12 cellular contexts compared by ENCODE assay signal in genomic region chr22:41481925-41482318, GRCh38. TPM values are rescaled to one million over a fixed set of nuclear protein-coding genes. Genes with fewer than 3 reads are reported as not detected.
DNase-seq lines count a peak whose midpoint lies in the region; ATAC-seq, FAIRE-seq and TF ChIP-seq lines count a peak whose summit lies in the region.
"Had no signal": no experiment of that assay in that cellular context is flagged by ENCODE, and none has a peak within 500 bp of the region (broad histone marks: within the 10 kb centered on the region; RNA-seq: fewer than 3 reads in every experiment).

No MANE protein-coding gene starts in this region.

- TF ChIP-seq RAD21 in GM12878 (IDR thresholded peaks at IDR 0.05; ENCODE audit: insufficient read depth, low read depth, low read length), result no peak

- no peak overlapping the region for H2BK12ac ChIP-seq in mesenchymal stem cell (ENCODE audit: low read length in 2 of 2)

- no peak overlapping the region; the same call in 1 of the 2 replicates for H3K27ac ChIP-seq in HUES6 (ENCODE audit: low read depth, low read length)
- peak overlapping the region; percentile 23; the same call in 1 of the 2 replicates for H3K27ac ChIP-seq in GM12878 (ENCODE audit: control insufficient read depth, insufficient read depth)
- no peak overlapping the region for H3K27ac ChIP-seq in mesenchymal stem cell (ENCODE audit: low read length, poor library complexity, severe bottlenecking)
- H3K27ac ChIP-seq in stomach smooth muscle (ENCODE audit: low read length), result peak overlapping the region; percentile 87

- H3K79me1 ChIP-seq in mesenchymal stem cell (replicated peaks; ENCODE audit: low read length, poor library complexity, severe bottlenecking), result peaks cover 37% of the 10 kb centered on the region

- H3K4me1 ChIP-seq in HUES6 (ENCODE audit: control insufficient read depth, insufficient read depth, low read length) (peaks cover 39% of the 10 kb centered on the region), GM12878 (ENCODE audit: control insufficient read depth, insufficient read depth, low read length) (peaks cover 53% of the 10 kb centered on the region), mesenchymal stem cell (ENCODE audit: control insufficient read depth, insufficient read depth, low read depth, low read length) (peaks cover 21% of the 10 kb centered on the region), stomach smooth muscle (ENCODE audit: control insufficient read depth, insufficient read depth, low read length) (peaks cover 56% of the 10 kb centered on the region)

- no TSS peak for BruUV-seq in GM12878 (replicated peaks; lab: Mats Ljungman, UMichigan)

- H4K91ac ChIP-seq in mesenchymal stem cell (ENCODE audit: low read length), result no peak overlapping the region

- no peak for TF ChIP-seq CTCF in GM12878 (IDR thresholded peaks at IDR 0.05 in 2 of 3, conservative IDR thresholded peaks at IDR 0.05 in 1 of 3; ENCODE audit: control insufficient read depth in 2 of 3, extremely low read depth in 1 of 3, insufficient read depth in 1 of 3, low read depth in 3 of 3, low read length in 3 of 3)

- POLR2A ChIA-PET in GM12878 (lab: Charles Lee), result interaction anchor here (1.9 to 9.0 kb wide), 3 partner anchors 11 to 34 kb away, joined by 5 to 122 read pairs (median 10); partner anchors contain the start of genes ACO2, PHF5A and TOB2

- H2AK5ac ChIP-seq in mesenchymal stem cell (ENCODE audit: low read length, severe bottlenecking), result no peak overlapping the region

- peak overlapping the region in 1 of 2 experiments; percentile 66 for H3K14ac ChIP-seq in mesenchymal stem cell (ENCODE audit: low read length in 2 of 2)

- SMC1A ChIA-PET in GM12878 (lab: Charles Lee; ENCODE audit: uncharacterized antibody, unreplicated experiment), result interaction anchor here (1.0 to 6.5 kb wide), 5 partner anchors 10 to 72 kb away, joined by 3 to 59 read pairs (median 4); partner anchors contain the start of genes ACO2 and PHF5A

- in situ Hi-C loops in GM12878 (cut with MboI), result no loop called here

- H3K27me3 Mint-ChIP-seq in stimulated activated naive CD8-positive, alpha-beta T cell treated with anti-CD3 and anti-CD28 coated beads, Interleukin-15, amount 100 ng/mL, for 72 hours, result no peaks in the 10 kb centered on the region
- H3K27me3 Mint-ChIP-seq: CD4-positive, alpha-beta T cell had no signal

- H2AFZ ChIP-seq in GM12878 (ENCODE audit: control insufficient read depth, low read depth, low read length) (no peak overlapping the region), mesenchymal stem cell (ENCODE audit: low read depth, low read length) (no peak overlapping the region)

- H3K4me2 ChIP-seq in GM12878 (ENCODE audit: control insufficient read depth, insufficient read depth) (peak overlapping the region; percentile 26; the same call in 1 of the 2 replicates), mesenchymal stem cell (ENCODE audit: low read length, poor library complexity, severe bottlenecking) (no peak overlapping the region)

- intact Hi-C loops in GM12878 (cut with micrococcal nuclease; ENCODE audit: unreplicated experiment), result no loop called here

- H3K4me3 Mint-ChIP-seq in stimulated activated naive CD8-positive, alpha-beta T cell treated with anti-CD3 and anti-CD28 coated beads, Interleukin-15, amount 100 ng/mL, for 72 hours, result no peak overlapping the region
- H3K4me3 Mint-ChIP-seq: activated T-cell treated with anti-CD3 and anti-CD28 coated beads, Interleukin-2, amount 50 U/mL, for 72 hours; CD4-positive, alpha-beta T cell had no signal

- H3K9me3 Mint-ChIP-seq in stimulated activated naive CD8-positive, alpha-beta T cell treated with anti-CD3 and anti-CD28 coated beads, Interleukin-15, amount 100 ng/mL, for 72 hours, result no peaks in the 10 kb centered on the region
- H3K9me3 Mint-ChIP-seq: activated T-cell treated with anti-CD3 and anti-CD28 coated beads, Interleukin-2, amount 50 U/mL, for 72 hours; CD4-positive, alpha-beta T cell had no signal

- peaks cover 79% of the 10 kb centered on the region for H3K79me2 ChIP-seq in GM12878 (ENCODE audit: control insufficient read depth, insufficient read depth, low read length)

- peaks cover 52% of the 10 kb centered on the region for H3K4me1 Mint-ChIP-seq in stimulated activated naive CD8-positive, alpha-beta T cell treated with anti-CD3 and anti-CD28 coated beads, Interleukin-15, amount 100 ng/mL, for 72 hours

- RAD21 ChIA-PET in GM12878 (lab: Charles Lee; ENCODE audit: unreplicated experiment), result interaction anchor here (0.7 to 2.6 kb wide), 5 partner anchors 11 to 78 kb away, joined by 3 to 13 read pairs (median 4); partner anchors contain the start of genes ACO2 and PHF5A

- H3K4ac ChIP-seq in mesenchymal stem cell (ENCODE audit: low read depth in 1 of 2, low read length in 2 of 2), result peak overlapping the region in 1 of 2 experiments; percentile 29

- peak overlapping the region; percentile 20; the same call in 1 of the 2 replicates for H3K4me3 ChIP-seq in HUES6 (ENCODE audit: low read depth, low read length)
- H3K4me3 ChIP-seq in GM12878, result no peak overlapping the region
- H3K4me3 ChIP-seq in mesenchymal stem cell (ENCODE audit: insufficient read depth in 1 of 2, low read depth in 1 of 2, low read length in 2 of 2), result no peak overlapping the region
- H3K4me3 ChIP-seq in stomach smooth muscle (ENCODE audit: low read length in 2 of 2), result peak overlapping the region in 1 of 2 donors; percentile 15

- H3K18ac ChIP-seq in mesenchymal stem cell (ENCODE audit: low read depth in 1 of 2, low read length in 2 of 2), result no peak overlapping the region

- TF ChIP-seq EP300 in GM12878 (IDR thresholded peaks at IDR 0.05; ENCODE audit: borderline replicate concordance in 1 of 2, control insufficient read depth in 1 of 2, low read depth in 2 of 2, low read length in 2 of 2), result no peak

- peak overlapping the region in 1 of 2 donors; percentile 36 for H3K27ac Mint-ChIP-seq in stimulated activated naive CD8-positive, alpha-beta T cell treated with anti-CD3 and anti-CD28 coated beads, Interleukin-15, amount 100 ng/mL, for 72 hours
- H3K27ac Mint-ChIP-seq: activated T-cell treated with anti-CD3 and anti-CD28 coated beads, Interleukin-2, amount 50 U/mL, for 72 hours; CD4-positive, alpha-beta T cell had no signal

- H3K27me3 ChIP-seq in HUES6 (ENCODE audit: control insufficient read depth, insufficient read depth, low read length) (no peaks in the 10 kb centered on the region), GM12878 (replicated peaks in 1 of 2; ENCODE audit: control insufficient read depth in 2 of 2, insufficient read depth in 2 of 2, low read length in 1 of 2) (no peaks in the 10 kb centered on the region), mesenchymal stem cell (ENCODE audit: control insufficient read depth in 1 of 2, insufficient read depth in 1 of 2, low read length in 2 of 2) (no peaks in the 10 kb centered on the region), stomach smooth muscle (ENCODE audit: control insufficient read depth in 1 of 2, insufficient read depth in 2 of 2, low read length in 2 of 2) (no peaks in the 10 kb centered on the region)

- FAIRE-seq in GM12878 (lab: Jason Lieb, UNC), result no peak

- 8% methylated on average over 5 of the region's 5 CpGs for WGBS in GM12878 (ENCODE audit: insufficient coverage, insufficient replicate concordance, low lambda C conversion rate, missing lambda C conversion rate)
- WGBS in mesenchymal stem cell, result 71% methylated on average over 5 of the region's 5 CpGs

- H2BK5ac ChIP-seq in mesenchymal stem cell (ENCODE audit: low read depth, low read length, poor library complexity, severe bottlenecking), result no peak overlapping the region

- H3K9ac ChIP-seq in HUES6 (ENCODE audit: low read length), result peak overlapping the region; percentile 32
- no peak overlapping the region; the same call in 1 of the 2 replicates for H3K9ac ChIP-seq in GM12878 (ENCODE audit: control insufficient read depth, insufficient read depth, low read length)
- peak overlapping the region; percentile 59 for H3K9ac ChIP-seq in mesenchymal stem cell (ENCODE audit: low read length)
- no peak overlapping the region for H3K9ac ChIP-seq in stomach smooth muscle (ENCODE audit: low read length in 2 of 2)

- no peaks in the 10 kb centered on the region for H3K9me3 ChIP-seq in HUES6 (ENCODE audit: control insufficient read depth, insufficient read depth, low read depth, low read length)
- no peaks in the 10 kb centered on the region for H3K9me3 ChIP-seq in GM12878 (replicated peaks; ENCODE audit: control insufficient read depth, insufficient read depth, low read length)
- no peaks in the 10 kb centered on the region for H3K9me3 ChIP-seq in mesenchymal stem cell (ENCODE audit: control insufficient read depth, low read length)
- no peaks in the 10 kb centered on the region for H3K9me3 ChIP-seq in stomach smooth muscle (ENCODE audit: control insufficient read depth in 2 of 2, low read length in 2 of 2)

- CTCF ChIA-PET in GM12878 (lab: Yijun Ruan, JAX), result interaction anchor here (0.6 to 1.9 kb wide), 5 partner anchors 10 to 81 kb away, joined by 3 to 6 read pairs (median 5); no protein-coding TSS in a partner anchor

- no peaks in the 10 kb centered on the region for H4K20me1 ChIP-seq in GM12878 (ENCODE audit: control insufficient read depth, insufficient read depth)

- no peak for TF ChIP-seq POLR2A in GM12878 (IDR thresholded peaks at IDR 0.05; ENCODE audit: low read depth, low read length)

- no peak overlapping the region for H2BK120ac ChIP-seq in mesenchymal stem cell (ENCODE audit: low read depth, low read length)

- H4K8ac ChIP-seq in mesenchymal stem cell (ENCODE audit: low read length), result no peak overlapping the region

- H3K23ac ChIP-seq in mesenchymal stem cell (ENCODE audit: low read length in 2 of 2), result no peak overlapping the region

- H3K36me3 ChIP-seq in HUES6 (ENCODE audit: control insufficient read depth, insufficient read depth, low read length), result no peaks in the 10 kb centered on the region
- H3K36me3 ChIP-seq in GM12878 (ENCODE audit: control insufficient read depth in 2 of 2, insufficient read depth in 2 of 2, low read length in 1 of 2), result peaks cover 0 to 6% of the 10 kb centered on the region in 2 experiments; a peak in 2 of 4 replicates
- peaks cover 0 to 15% of the 10 kb centered on the region in 2 experiments for H3K36me3 ChIP-seq in mesenchymal stem cell (ENCODE audit: control insufficient read depth in 1 of 2, insufficient read depth in 2 of 2, low read depth in 1 of 2, low read length in 2 of 2)
- H3K36me3 ChIP-seq in stomach smooth muscle (ENCODE audit: control insufficient read depth in 2 of 2, insufficient read depth in 2 of 2, low read length in 2 of 2), result peaks cover 0 to 3% of the 10 kb centered on the region in 2 donors

- no peak for DNase-seq in GM12878 (ENCODE audit: low read depth, low spot score)
- no peak for DNase-seq in mesenchymal stem cell
- DNase-seq in NCI-H524 treated with DMSO at 0.1 percent for 48 hours (lab: John Stamatoyannopoulos, UW), result no peak
- no peak for DNase-seq in DMS53 (lab: John Stamatoyannopoulos, UW)
- no peak for DNase-seq in stimulated activated naive CD8-positive, alpha-beta T cell treated with anti-CD3 and anti-CD28 coated beads, Interleukin-15, amount 100 ng/mL, for 72 hours
- DNase-seq: activated CD4-positive, alpha-beta T cell treated with anti-CD3 and anti-CD28 coated beads for 1 hour; activated T-cell treated with anti-CD3 and anti-CD28 coated beads, Interleukin-2, amount 50 U/mL, for 72 hours; CD4-positive, alpha-beta T cell; NCI-H187 treated with DMSO at 0.1 percent for 48 hours; stimulated activated CD4-positive, alpha-beta T cell treated with anti-CD3 and anti-CD28 coated beads, Interleukin-12 subunit alpha, Interleukin-12 subunit beta, amount 100 ng/mL, for 4 hours had no signal

- no peak overlapping the region for H2BK15ac ChIP-seq in mesenchymal stem cell (ENCODE audit: low read depth, poor library complexity, severe bottlenecking)

- no peak for ATAC-seq in GM12878
- ATAC-seq in stimulated activated naive CD8-positive, alpha-beta T cell treated with anti-CD3 and anti-CD28 coated beads, Interleukin-15, amount 100 ng/mL, for 72 hours, result no peak
- ATAC-seq: activated T-cell treated with anti-CD3 and anti-CD28 coated beads, Interleukin-2, amount 50 U/mL, for 72 hours had no signal

RNA-seq across cellular contexts. Expression of gene ACO2, which starts 13.0 kb away (rescaled TPM):
- 78.7 and 86.2 TPM in 2 replicates for total RNA-seq in GM12878 (2013; cell fraction: nucleolus; rRNA removed)
- total RNA-seq in GM12878 (2014; rRNA removed) (115 and 132 TPM in 2 replicates), GM12878 (2014; rRNA removed; fragmentation: Illumina TruSeq; extraction: Trizol) (63.2 and 69.0 TPM in 2 replicates), GM12878 (2021) (127 and 133 TPM in 2 replicates)
- polyA plus RNA-seq in GM12878 (2011; ENCODE audit: low read depth), result 48.7 TPM
- polyA plus RNA-seq in GM12878 (2011; rRNA removed) (16.1 and 22.4 TPM in 2 replicates), GM12878 (2014; fragmentation: Illumina TruSeq; extraction: Trizol) (41.6 and 102 TPM in 2 replicates), GM12878 (2014; fragmentation: Nextera tagmentation; extraction: Ambion mirVana) (10 to 100 TPM; 21.4 to 22.3 TPM), GM12878 (2014; rRNA removed) (74.8 and 83.8 TPM in 2 replicates), GM12878 (2016; fragmentation: Nextera tagmentation; extraction: Ambion mirVana) (100 to 1,000 TPM; 211 to 214 TPM)
- polyA plus RNA-seq in GM12878 (2011; cell fraction: cytosol; rRNA removed), result 60.6 and 64.3 TPM in 2 replicates
- polyA plus RNA-seq in GM12878 (2011; cell fraction: nucleus; rRNA removed), result 355 and 367 TPM in 2 replicates
- 71.7 and 92.0 TPM in 2 replicates for polyA plus RNA-seq in GM12878 (2012)
- polyA minus RNA-seq in GM12878 (2011; rRNA and poly(A)+ RNA removed), result 23.3 and 35.4 TPM in 2 replicates
- 26.1 and 33.6 TPM in 2 replicates for polyA minus RNA-seq in GM12878 (2011; cell fraction: cytosol; rRNA and poly(A)+ RNA removed)
- 42.7 and 65.6 TPM in 2 replicates for polyA minus RNA-seq in GM12878 (2011; cell fraction: nucleus; rRNA and poly(A)+ RNA removed)
- 46.6 TPM for polyA plus RNA-seq in mesenchymal stem cell (2013, experiment 1 of 2)
- polyA plus RNA-seq in mesenchymal stem cell (2013, experiment 2 of 2), result 46.8 TPM

RNA-seq across cellular contexts. Expression of gene PHF5A, which starts 13.4 kb away (rescaled TPM):
- 6.6 and 7.7 TPM in 2 replicates for total RNA-seq in GM12878 (2013; cell fraction: nucleolus; rRNA removed)
- total RNA-seq in GM12878 (2014; rRNA removed), result 81.4 and 99.9 TPM in 2 replicates
- total RNA-seq in GM12878 (2014; rRNA removed; fragmentation: Illumina TruSeq; extraction: Trizol), result 85.5 and 86.8 TPM in 2 replicates
- 64.2 and 64.8 TPM in 2 replicates for total RNA-seq in GM12878 (2021)
- 38.8 TPM for polyA plus RNA-seq in GM12878 (2011; ENCODE audit: low read depth)
- polyA plus RNA-seq in GM12878 (2011; rRNA removed), result 96.7 and 99.4 TPM in 2 replicates
- 63.8 and 68.0 TPM in 2 replicates for polyA plus RNA-seq in GM12878 (2011; cell fraction: cytosol; rRNA removed)
- 36.7 and 44.3 TPM in 2 replicates for polyA plus RNA-seq in GM12878 (2011; cell fraction: nucleus; rRNA removed)
- 30.5 and 37.3 TPM in 2 replicates for polyA plus RNA-seq in GM12878 (2012)
- polyA plus RNA-seq in GM12878 (2014; fragmentation: Illumina TruSeq; extraction: Trizol), result 91.7 and 101 TPM in 2 replicates
- polyA plus RNA-seq in GM12878 (2014; fragmentation: Nextera tagmentation; extraction: Ambion mirVana), result 10 to 100 TPM; 40.5 to 77.0 TPM
- 97.6 and 115 TPM in 2 replicates for polyA plus RNA-seq in GM12878 (2014; rRNA removed)
- polyA plus RNA-seq in GM12878 (2016; fragmentation: Nextera tagmentation; extraction: Ambion mirVana), result 10 to 100 TPM; 51.5 to 52.4 TPM
- polyA minus RNA-seq in GM12878 (2011; rRNA and poly(A)+ RNA removed), result 34.6 and 35.7 TPM in 2 replicates
- 8.1 and 11.6 TPM in 2 replicates for polyA minus RNA-seq in GM12878 (2011; cell fraction: cytosol; rRNA and poly(A)+ RNA removed)
- 5.0 and 11.9 TPM in 2 replicates for polyA minus RNA-seq in GM12878 (2011; cell fraction: nucleus; rRNA and poly(A)+ RNA removed)
- polyA plus RNA-seq in mesenchymal stem cell (2013, experiment 1 of 2), result 26.6 TPM
- polyA plus RNA-seq in mesenchymal stem cell (2013, experiment 2 of 2), result 26.3 TPM

RNA-seq across cellular contexts. Expression of gene TOB2, which starts 35.3 kb away (rescaled TPM):
- 15.1 and 15.4 TPM in 2 replicates for total RNA-seq in GM12878 (2013; cell fraction: nucleolus; rRNA removed)
- 15.9 and 18.2 TPM in 2 replicates for total RNA-seq in GM12878 (2014; rRNA removed)
- total RNA-seq in GM12878 (2014; rRNA removed; fragmentation: Illumina TruSeq; extraction: Trizol), result 10.7 and 12.2 TPM in 2 replicates
- total RNA-seq in GM12878 (2021), result 30.6 and 32.0 TPM in 2 replicates
- polyA plus RNA-seq in GM12878 (2011; ENCODE audit: low read depth), result 6.7 TPM
- 4.4 and 10.3 TPM in 2 replicates for polyA plus RNA-seq in GM12878 (2011; rRNA removed)
- polyA plus RNA-seq in GM12878 (2011; cell fraction: cytosol; rRNA removed), result 11.9 and 14.1 TPM in 2 replicates
- polyA plus RNA-seq in GM12878 (2011; cell fraction: nucleus; rRNA removed), result 10.6 and 15.2 TPM in 2 replicates
- polyA plus RNA-seq in GM12878 (2012), result 13.7 and 17.0 TPM in 2 replicates
- polyA plus RNA-seq in GM12878 (2014; fragmentation: Illumina TruSeq; extraction: Trizol), result 11.0 and 17.6 TPM in 2 replicates
- 10 to 100 TPM in 1 of 2 experiments, 1 to 10 TPM in 1; 4.5 to 11.1 TPM for polyA plus RNA-seq in GM12878 (2014; fragmentation: Nextera tagmentation; extraction: Ambion mirVana)
- polyA plus RNA-seq in GM12878 (2014; rRNA removed), result 12.7 and 16.9 TPM in 2 replicates
- polyA plus RNA-seq in GM12878 (2016; fragmentation: Nextera tagmentation; extraction: Ambion mirVana), result 10 to 100 TPM; 19.4 to 19.6 TPM
- polyA minus RNA-seq in GM12878 (2011; rRNA and poly(A)+ RNA removed), result 9.7 and 11.9 TPM in 2 replicates
- 8.4 and 10.3 TPM in 2 replicates for polyA minus RNA-seq in GM12878 (2011; cell fraction: cytosol; rRNA and poly(A)+ RNA removed)
- 3.5 and 5.8 TPM in 2 replicates for polyA minus RNA-seq in GM12878 (2011; cell fraction: nucleus; rRNA and poly(A)+ RNA removed)
- polyA plus RNA-seq in mesenchymal stem cell (2013, experiment 1 of 2), result 42.5 TPM
- polyA plus RNA-seq in mesenchymal stem cell (2013, experiment 2 of 2), result 43.0 TPM

Comparison
In these comparisons a context has a peak if more than half of its experiments do, and no peak if none do; other contexts are left out.
1. H3K27ac ChIP-seq: peak in GM12878 (single experiment) and stomach smooth muscle (single experiment); none in HUES6 (single experiment) and mesenchymal stem cell (single experiment).
2. H3K9ac ChIP-seq: peak in HUES6 (single experiment) and mesenchymal stem cell (single experiment); none in GM12878 (single experiment) and stomach smooth muscle (0 of 2).